Comparison of ENCODE assay signal across 9 cellular contexts in genomic region chr19:2701361-2702169, GRCh38. TPM values are rescaled to one million over a fixed set of nuclear protein-coding genes. Genes with fewer than 3 reads are reported as not detected.
DNase-seq lines count a peak whose midpoint lies in the region; ATAC-seq, FAIRE-seq and TF ChIP-seq lines count a peak whose summit lies in the region.
"Had no signal": no experiment of that assay in that cellular context is flagged by ENCODE, and none has a peak within 500 bp of the region (broad histone marks: within the 10 kb centered on the region; RNA-seq: fewer than 3 reads in every experiment).

No MANE protein-coding gene starts in this region.

- H3K4me1 ChIP-seq in H1 (replicated peaks in 1 of 4; ENCODE audit: control insufficient read depth in 3 of 4, insufficient read depth in 4 of 4, low read length in 3 of 4), result peaks cover 3 to 8% (median 5%) of the 10 kb centered on the region in 4 experiments

- H2BK5ac ChIP-seq in H1 (ENCODE audit: low read depth, low read length), result no peak overlapping the region

- H3K79me1 ChIP-seq in H1 (ENCODE audit: low read depth, low read length), result no peaks in the 10 kb centered on the region

- FAIRE-seq in H1 (lab: Jason Lieb, UNC) (no peak), frontal cortex (lab: Jason Lieb, UNC) (no peak)

- H3K36me3 Mint-ChIP-seq in CD14-positive monocyte, result no peaks in the 10 kb centered on the region
- no peaks in the 10 kb centered on the region for H3K36me3 Mint-ChIP-seq in osteocyte (ENCODE audit: unreplicated experiment)

- TF ChIP-seq EP300 in H1 (IDR thresholded peaks at IDR 0.05; ENCODE audit: borderline replicate concordance in 1 of 2, low read depth in 2 of 2, low read length in 2 of 2), result no peak

- CTCF ChIA-PET in H1 (lab: Charles Lee; ENCODE audit: partially characterized antibody), result interaction anchor here (0.5 to 3.2 kb wide), 13 partner anchors 17 to 1029 kb away, joined by 3 to 11 read pairs (median 3); no protein-coding TSS in a partner anchor

- H3K4me1 Mint-ChIP-seq in CD14-positive monocyte (peaks cover 29% of the 10 kb centered on the region), osteocyte (ENCODE audit: unreplicated experiment) (peaks cover 2% of the 10 kb centered on the region)

- no peak for TF ChIP-seq POLR2A in H1 (IDR thresholded peaks at IDR 0.05; ENCODE audit: control extremely low read depth in 1 of 2, low read depth in 2 of 2, low read length in 2 of 2)

- POLR2A ChIA-PET in H1 (lab: Charles Lee; ENCODE audit: partially characterized antibody), result interaction anchor here (0.8 to 1.7 kb wide), 7 partner anchors 15 to 99 kb away, joined by 3 to 8 read pairs (median 3); partner anchors contain the start of gene SLC39A3

- H4K20me1 ChIP-seq in H1 (replicated peaks in 1 of 2; ENCODE audit: control insufficient read depth in 1 of 2, insufficient read depth in 2 of 2, low read length in 2 of 2), result peaks cover 0 to 2% of the 10 kb centered on the region in 2 experiments

- no peak overlapping the region for H2AK5ac ChIP-seq in H1 (ENCODE audit: low read depth, low read length)

- no peak for TF ChIP-seq RAD21 in H1 (IDR thresholded peaks at IDR 0.05 in 1 of 2, conservative IDR thresholded peaks at IDR 0.05 in 1 of 2; ENCODE audit: low read depth in 2 of 2, low read length in 2 of 2)

- no peaks in the 10 kb centered on the region for H3K9me3 ChIP-seq in H1 (ENCODE audit: insufficient read depth in 2 of 2, low read depth in 1 of 2, low read length in 1 of 2)
- H3K9me3 ChIP-seq: left lung had no signal

- no peak overlapping the region for H3K23ac ChIP-seq in H1 (ENCODE audit: insufficient read length)

- H3K9me3 Mint-ChIP-seq in CD14-positive monocyte (no peaks in the 10 kb centered on the region), osteocyte (ENCODE audit: unreplicated experiment) (no peaks in the 10 kb centered on the region)

- H3K4ac ChIP-seq in H1 (replicated peaks; ENCODE audit: insufficient read length, low read depth, low read length), result no peak overlapping the region

- H3K23me2 ChIP-seq in H1 (ENCODE audit: low read depth, low read length), result peaks cover 4% of the 10 kb centered on the region; the same call in 1 of the 2 replicates

- no peak overlapping the region for H4K8ac ChIP-seq in H1 (ENCODE audit: extremely low read depth, insufficient read depth, low read length)

- intact Hi-C loops in CD14-positive monocyte (cut with micrococcal nuclease), result no loop called here

- ATAC-seq in GM21381 (IDR thresholded peaks at IDR 0.05; ENCODE audit: unreplicated experiment) (no peak), HG03342 (IDR thresholded peaks at IDR 0.05; ENCODE audit: unreplicated experiment) (no peak)

- no peaks in the 10 kb centered on the region for H3K79me2 ChIP-seq in H1 (ENCODE audit: control insufficient read depth in 1 of 2, insufficient read depth in 2 of 2, low read length in 2 of 2)

- H3K27ac ChIP-seq in H1 (ENCODE audit: low read depth, low read length), result no peak overlapping the region
- H3K27ac ChIP-seq: left lung had no signal

- no peak overlapping the region for H2BK20ac ChIP-seq in H1 (ENCODE audit: low read length)

- H3K36me3 ChIP-seq in H1 (ENCODE audit: control insufficient read depth in 2 of 4, insufficient read depth in 4 of 4, low read length in 3 of 4), result no peaks in the 10 kb centered on the region
- H3K36me3 ChIP-seq: left lung had no signal

- H3K56ac ChIP-seq in H1 (replicated peaks; ENCODE audit: insufficient read length, low read depth, low read length), result no peak overlapping the region

- H3K9ac ChIP-seq in H1 (replicated peaks in 1 of 4; ENCODE audit: extremely low read depth in 1 of 4, low read depth in 3 of 4, low read length in 3 of 4), result peak overlapping the region in 1 of 4 experiments; percentile 7; a peak in 2 of 7 replicates

- H4K91ac ChIP-seq in H1 (replicated peaks; ENCODE audit: insufficient read length, low read length), result no peak overlapping the region

- no peak overlapping the region for H2AFZ ChIP-seq in H1 (ENCODE audit: low read length)

- DNase-seq in CD14-positive monocyte (ENCODE audit: low spot score) (no peak), H1 (ENCODE audit: low read depth in 1 of 2, low spot score in 2 of 2) (no peak), osteocyte (ENCODE audit: extremely low spot score, unreplicated experiment) (no peak), frontal cortex (ENCODE audit: low spot score in 2 of 2) (no peak), NCI-H524 (lab: John Stamatoyannopoulos, UW) (no peak)
- no peak for DNase-seq in Jurkat, Clone E6-1 (ENCODE audit: low read depth, low spot score)
- DNase-seq: left lung had no signal

- H3K27ac Mint-ChIP-seq in CD14-positive monocyte (peak overlapping the region in 4 of 7 donors; percentile 21 to 83 (median 60)), osteocyte (ENCODE audit: unreplicated experiment) (no peak overlapping the region)

- peak overlapping the region; percentile 90 to 94 for H3K4me2 ChIP-seq in H1 (ENCODE audit: insufficient read depth in 1 of 2, low read depth in 2 of 2, low read length in 2 of 2)

- no peak overlapping the region for H3K14ac ChIP-seq in H1 (ENCODE audit: insufficient read length)

- H3K4me3 Mint-ChIP-seq in CD14-positive monocyte (peak overlapping the region; percentile 75 to 82), osteocyte (ENCODE audit: unreplicated experiment) (peak overlapping the region; percentile 63)

- H3K18ac ChIP-seq in H1 (ENCODE audit: extremely low read depth, low read length), result no peak overlapping the region

- H4K5ac ChIP-seq in H1 (ENCODE audit: insufficient read length, low read depth, low read length), result no peak overlapping the region

- peaks cover 0 to 20% (median 17%) of the 10 kb centered on the region in 4 experiments; a peak in 6 of 7 replicates for H3K27me3 ChIP-seq in H1 (replicated peaks in 1 of 4; ENCODE audit: control insufficient read depth in 3 of 4, extremely low read depth in 1 of 4, insufficient read depth in 3 of 4, low read length in 3 of 4)

- no peak overlapping the region for H2BK120ac ChIP-seq in H1 (replicated peaks; ENCODE audit: low read depth, low read length)

- no peak overlapping the region for H2BK15ac ChIP-seq in H1 (ENCODE audit: low read length)

- H3K27me3 Mint-ChIP-seq in CD14-positive monocyte (ENCODE audit: low read depth in 3 of 3) (peaks cover 3 to 7% (median 6%) of the 10 kb centered on the region in 3 donors), osteocyte (ENCODE audit: unreplicated experiment) (peaks cover 26% of the 10 kb centered on the region)

- H2BK12ac ChIP-seq in H1 (ENCODE audit: low read depth, low read length), result no peak overlapping the region

- H3K4me3 ChIP-seq in Jurkat, Clone E6-1 (ENCODE audit: low read length), result peak overlapping the region; percentile 56
- H3K4me3 ChIP-seq in H1 (ENCODE audit: extremely low read depth in 1 of 4, insufficient read depth in 2 of 4, low read depth in 3 of 4, low read length in 4 of 4), result peak overlapping the region; percentile 59 to 89 (median 72)

- WGBS in H1 (ENCODE audit: extremely low coverage in 1 of 2, insufficient coverage in 1 of 2, insufficient read length in 1 of 2, insufficient replicate concordance in 2 of 2, low coverage in 1 of 2, low lambda C conversion rate in 2 of 2, missing lambda C conversion rate in 1 of 2), 2 experiments, result 7% methylated on average over 9 of the region's 9 CpGs; no CpG with 5 or more reads in 1 of the 2 experiments

- TF ChIP-seq CTCF in CD14-positive monocyte (IDR thresholded peaks at IDR 0.05) (no peak), H1 (IDR thresholded peaks at IDR 0.05; ENCODE audit: control extremely low read depth in 1 of 3, insufficient read depth in 1 of 3, low read depth in 1 of 3, low read length in 3 of 3) (no peak), osteocyte (IDR thresholded peaks at IDR 0.05) (no peak)

TF ChIP-seq in H1, 55 proteins besides CTCF, POLR2A, EP300 and RAD21 (continues in another document):
- no peak for TF ChIP-seq KDM4A (IDR thresholded peaks at IDR 0.05; ENCODE audit: low read depth, low read length, severe bottlenecking)

RNA-seq across cellular contexts. Expression of gene GNG7, which starts 0.9 kb away (rescaled TPM):
- polyA plus RNA-seq in CD14-positive monocyte (1 to 10 TPM; 1.1 to 1.6 TPM), H1 (2011; rRNA removed) (2.8 and 5.6 TPM in 2 replicates)
- polyA plus RNA-seq in Jurkat, Clone E6-1 (2012; ENCODE audit: insufficient read depth, insufficient read length), result 2.5 TPM
- total RNA-seq in H1 (2021; fragmentation: NEBNext Ultra II Directional; extraction: Animal tissue kit (Norgen Biotek cat#: 25700)), result 7.0 and 7.8 TPM in 2 replicates
- 4.4 TPM for polyA plus RNA-seq in H1 (2011; cell fraction: cytosol; rRNA removed)
- polyA plus RNA-seq in H1 (2011; cell fraction: nucleus; rRNA removed), result 5.8 TPM
- 4.4 to 5.6 TPM (median 4.9 TPM) in 4 replicates for polyA plus RNA-seq in H1 (2012, experiment 1 of 2)
- polyA plus RNA-seq in H1 (2012, experiment 2 of 2), result 4.8 TPM
- polyA plus RNA-seq in H1 (2013, experiment 1 of 2), result 5.1 TPM
- polyA plus RNA-seq in H1 (2013, experiment 2 of 2), result 5.1 TPM
- 1.0 and 2.5 TPM in 2 replicates for polyA minus RNA-seq in H1 (2011; rRNA and poly(A)+ RNA removed)
- polyA minus RNA-seq in H1 (2011; cell fraction: cytosol; rRNA and poly(A)+ RNA removed), result 2.9 TPM
- polyA minus RNA-seq in H1 (2011; cell fraction: nucleus; rRNA and poly(A)+ RNA removed), result 2.0 TPM
- total RNA-seq in osteocyte (5.1 TPM in 2 replicates), frontal cortex (7.7 TPM)

RNA-seq across cellular contexts. Expression of gene DIRAS1, which starts 19.6 kb away (rescaled TPM):
- not detected for polyA plus RNA-seq in CD14-positive monocyte
- polyA plus RNA-seq in Jurkat, Clone E6-1 (2012; ENCODE audit: insufficient read depth, insufficient read length), result not detected
- total RNA-seq in H1 (2021; fragmentation: NEBNext Ultra II Directional; extraction: Animal tissue kit (Norgen Biotek cat#: 25700)), result 21.3 and 22.3 TPM in 2 replicates
- polyA plus RNA-seq in H1 (2011; rRNA removed), result 20.2 and 20.8 TPM in 2 replicates
- polyA plus RNA-seq in H1 (2011; cell fraction: cytosol; rRNA removed), result 21.4 TPM
- 19.1 TPM for polyA plus RNA-seq in H1 (2011; cell fraction: nucleus; rRNA removed)
- polyA plus RNA-seq in H1 (2012, experiment 1 of 2), result 15.2 to 24.1 TPM (median 21.6 TPM) in 4 replicates
- polyA plus RNA-seq in H1 (2012, experiment 2 of 2), result 22.4 TPM
- polyA plus RNA-seq in H1 (2013, experiment 1 of 2), result 9.3 TPM
- polyA plus RNA-seq in H1 (2013, experiment 2 of 2), result 9.8 TPM
- 10.0 and 13.0 TPM in 2 replicates for polyA minus RNA-seq in H1 (2011; rRNA and poly(A)+ RNA removed)
- polyA minus RNA-seq in H1 (2011; cell fraction: cytosol; rRNA and poly(A)+ RNA removed), result 20.5 TPM
- 7.2 TPM for polyA minus RNA-seq in H1 (2011; cell fraction: nucleus; rRNA and poly(A)+ RNA removed)
- 5.8 and 6.9 TPM in 2 replicates for total RNA-seq in osteocyte
- 20.8 TPM for total RNA-seq in frontal cortex

RNA-seq across cellular contexts. Expression of gene SLC39A3, which starts 38.3 kb away (rescaled TPM):
- polyA plus RNA-seq in CD14-positive monocyte, result 10 to 100 TPM; 37.0 to 39.5 TPM
- polyA plus RNA-seq in Jurkat, Clone E6-1 (2012; ENCODE audit: insufficient read depth, insufficient read length), result 62.6 TPM
- 33.0 and 35.8 TPM in 2 replicates for total RNA-seq in H1 (2021; fragmentation: NEBNext Ultra II Directional; extraction: Animal tissue kit (Norgen Biotek cat#: 25700))
- polyA plus RNA-seq in H1 (2011; rRNA removed), result 52.9 and 78.1 TPM in 2 replicates
- 55.3 TPM for polyA plus RNA-seq in H1 (2011; cell fraction: cytosol; rRNA removed)
- 45.8 TPM for polyA plus RNA-seq in H1 (2011; cell fraction: nucleus; rRNA removed)
- 23.4 to 34.6 TPM (median 32.4 TPM) in 4 replicates for polyA plus RNA-seq in H1 (2012, experiment 1 of 2)
- polyA plus RNA-seq in H1 (2012, experiment 2 of 2), result 41.0 TPM
- polyA plus RNA-seq in H1 (2013, experiment 1 of 2), result 40.9 TPM
- polyA plus RNA-seq in H1 (2013, experiment 2 of 2), result 51.3 TPM
- 27.0 and 46.1 TPM in 2 replicates for polyA minus RNA-seq in H1 (2011; rRNA and poly(A)+ RNA removed)
- 16.2 TPM for polyA minus RNA-seq in H1 (2011; cell fraction: cytosol; rRNA and poly(A)+ RNA removed)
- polyA minus RNA-seq in H1 (2011; cell fraction: nucleus; rRNA and poly(A)+ RNA removed), result 16.2 TPM
- total RNA-seq in osteocyte, result 36.5 and 41.2 TPM in 2 replicates
- total RNA-seq in frontal cortex, result 24.9 TPM
